Comparison of ENCODE assay signal across 31 cellular contexts in the genomic region with DNA sequence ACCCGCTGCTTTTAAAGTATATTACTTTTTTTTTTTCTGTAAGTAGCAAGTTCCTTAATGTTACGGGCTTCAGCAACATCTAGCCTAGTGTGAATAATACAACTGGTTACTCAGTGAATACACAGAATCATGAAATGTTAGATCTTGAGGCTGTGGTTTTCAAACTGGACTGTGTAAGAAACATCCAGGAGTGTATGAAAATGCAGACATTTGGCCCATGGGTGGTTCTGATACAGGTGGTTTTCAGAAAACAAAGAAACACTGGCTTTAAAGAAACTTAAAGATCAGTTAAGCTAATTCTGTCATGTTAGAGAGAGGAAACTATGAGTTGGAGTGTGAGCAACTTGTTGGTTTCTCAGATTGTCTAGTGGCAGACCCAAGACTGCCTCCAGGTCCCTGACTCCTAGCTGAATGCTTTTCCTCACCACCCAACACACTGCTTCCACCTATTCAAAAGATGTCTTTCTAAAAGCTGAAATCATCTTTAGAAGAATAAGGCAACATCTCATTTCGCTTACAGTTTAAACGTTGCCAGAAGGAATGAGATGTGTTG.
"Had no signal": no experiment of that assay in that cellular context is flagged by ENCODE, and none has a peak within 500 bp of the region (broad histone marks: within the 10 kb centered on the region; RNA-seq: fewer than 3 reads in every experiment).

No MANE protein-coding gene starts in this region.

- H3K4me1 Mint-ChIP-seq: activated CD4-positive, alpha-beta memory T cell treated with anti-CD3 and anti-CD28 coated beads, Interleukin-2, amount 10 ng/mL, durations not matched to agents 7 days and 5 days; activated CD4-positive, alpha-beta T cell treated with anti-CD3 and anti-CD28 coated beads, Interleukin-2, amount 10 ng/mL, durations not matched to agents 7 days and 5 days; activated CD8-positive, alpha-beta memory T cell treated with anti-CD3 and anti-CD28 coated beads, Interleukin-2, amount 10 ng/mL, durations not matched to agents 7 days and 5 days; activated naive CD4-positive, alpha-beta T cell treated with anti-CD3 and anti-CD28 coated beads, Interleukin-2, amount 50 U/mL, for 24 hours; activated naive CD8-positive, alpha-beta T cell treated with anti-CD3 and anti-CD28 coated beads, Interleukin-2, amount 10 ng/mL, durations not matched to agents 7 days and 5 days; activated T-helper 17 cell treated with anti-CD3 and anti-CD28 coated beads, Interleukin-2, amount 50 U/mL, for 72 hours; central memory CD8-positive, alpha-beta T cell; T-helper 17 cell had no signal

- H3K9me3 Mint-ChIP-seq: activated CD4-positive, alpha-beta memory T cell treated with anti-CD3 and anti-CD28 coated beads, Interleukin-2, amount 10 ng/mL, durations not matched to agents 7 days and 5 days; activated CD4-positive, alpha-beta T cell treated with anti-CD3 and anti-CD28 coated beads, Interleukin-2, amount 10 ng/mL, durations not matched to agents 7 days and 5 days; activated naive CD4-positive, alpha-beta T cell treated with anti-CD3 and anti-CD28 coated beads for 36 hours; activated naive CD4-positive, alpha-beta T cell treated with anti-CD3 and anti-CD28 coated beads, Interleukin-2, amount 50 U/mL, for 24 hours; activated naive CD8-positive, alpha-beta T cell treated with anti-CD3 and anti-CD28 coated beads, Interleukin-2, amount 10 ng/mL, durations not matched to agents 7 days and 5 days; activated T-helper 17 cell treated with anti-CD3 and anti-CD28 coated beads, Interleukin-2, amount 50 U/mL, for 72 hours; central memory CD8-positive, alpha-beta T cell; dendritic cell treated with granulocyte-macrophage colony-stimulating factor and Interleukin-4, amounts not matched to agents 40 ng/mL and 50 ng/mL, for 4 days; endodermal cell; WTC11 had no signal

- H3K27me3 ChIP-seq: dorsolateral prefrontal cortex, gastrocnemius medialis, heart left ventricle had no signal

- DNase-seq: activated CD4-positive, alpha-beta memory T cell treated with anti-CD3 and anti-CD28 coated beads, Interleukin-2, amount 10 ng/mL, durations not matched to agents 7 days and 5 days; activated CD4-positive, alpha-beta T cell treated with anti-CD3 and anti-CD28 coated beads for 1 hour; activated CD4-positive, alpha-beta T cell treated with anti-CD3 and anti-CD28 coated beads for 4 hours; activated CD4-positive, alpha-beta T cell treated with anti-CD3 and anti-CD28 coated beads, Interleukin-2, amount 10 ng/mL, durations not matched to agents 7 days and 5 days; activated CD4-positive, alpha-beta T cell treated with anti-CD3 and anti-CD28 coated beads, Interleukin-2, amount 50 U/mL, for 4 hours; activated CD8-positive, alpha-beta memory T cell treated with anti-CD3 and anti-CD28 coated beads, Interleukin-2, amount 10 ng/mL, durations not matched to agents 7 days and 5 days; activated CD8-positive, alpha-beta memory T cell treated with anti-CD3 and anti-CD28 coated beads, Interleukin-2, amount 50 U/mL, for 4 hours; activated effector memory CD4-positive, alpha-beta T cell treated with anti-CD3 and anti-CD28 coated beads, Interleukin-2, amount 50 U/mL, for 16 hours; activated naive CD4-positive, alpha-beta T cell treated with anti-CD3 and anti-CD28 coated beads for 36 hours; activated naive CD8-positive, alpha-beta T cell treated with anti-CD3 and anti-CD28 coated beads, Interleukin-2, amount 10 ng/mL, durations not matched to agents 7 days and 5 days; activated T-cell treated with anti-CD3 and anti-CD28 coated beads, Interleukin-2, amount 50 U/mL, for 1 hour; amniotic stem cell; anterior cingulate cortex; brain microvascular endothelial cell; dorsolateral prefrontal cortex; effector memory CD4-positive, alpha-beta T cell; endodermal cell; foreskin keratinocyte; gastrocnemius medialis; glutamatergic neuron; heart left ventricle; T-helper 1 cell; T-helper 17 cell had no signal

- H3K4me3 Mint-ChIP-seq: activated CD4-positive, alpha-beta memory T cell treated with anti-CD3 and anti-CD28 coated beads, Interleukin-2, amount 10 ng/mL, durations not matched to agents 7 days and 5 days; activated CD4-positive, alpha-beta T cell treated with anti-CD3 and anti-CD28 coated beads, Interleukin-2, amount 10 ng/mL, durations not matched to agents 7 days and 5 days; activated CD8-positive, alpha-beta memory T cell treated with anti-CD3 and anti-CD28 coated beads, Interleukin-2, amount 10 ng/mL, durations not matched to agents 7 days and 5 days; activated naive CD4-positive, alpha-beta T cell treated with anti-CD3 and anti-CD28 coated beads for 36 hours; activated naive CD4-positive, alpha-beta T cell treated with anti-CD3 and anti-CD28 coated beads, Interleukin-2, amount 50 U/mL, for 24 hours; activated naive CD8-positive, alpha-beta T cell treated with anti-CD3 and anti-CD28 coated beads, Interleukin-2, amount 10 ng/mL, durations not matched to agents 7 days and 5 days; activated T-helper 17 cell treated with anti-CD3 and anti-CD28 coated beads, Interleukin-2, amount 50 U/mL, for 72 hours; central memory CD8-positive, alpha-beta T cell; dendritic cell treated with granulocyte-macrophage colony-stimulating factor and Interleukin-4, amounts not matched to agents 40 ng/mL and 50 ng/mL, for 4 days; endodermal cell; T-helper 17 cell; WTC11 had no signal

- H3K27ac Mint-ChIP-seq: activated CD4-positive, alpha-beta memory T cell treated with anti-CD3 and anti-CD28 coated beads, Interleukin-2, amount 10 ng/mL, durations not matched to agents 7 days and 5 days; activated CD4-positive, alpha-beta T cell treated with anti-CD3 and anti-CD28 coated beads, Interleukin-2, amount 10 ng/mL, durations not matched to agents 7 days and 5 days; activated CD8-positive, alpha-beta memory T cell treated with anti-CD3 and anti-CD28 coated beads, Interleukin-2, amount 10 ng/mL, durations not matched to agents 7 days and 5 days; activated naive CD4-positive, alpha-beta T cell treated with anti-CD3 and anti-CD28 coated beads for 36 hours; activated naive CD4-positive, alpha-beta T cell treated with anti-CD3 and anti-CD28 coated beads, Interleukin-2, amount 50 U/mL, for 24 hours; activated naive CD8-positive, alpha-beta T cell treated with anti-CD3 and anti-CD28 coated beads, Interleukin-2, amount 10 ng/mL, durations not matched to agents 7 days and 5 days; activated T-helper 17 cell treated with anti-CD3 and anti-CD28 coated beads, Interleukin-2, amount 50 U/mL, for 72 hours; dendritic cell treated with granulocyte-macrophage colony-stimulating factor and Interleukin-4, amounts not matched to agents 40 ng/mL and 50 ng/mL, for 4 days; endodermal cell; T-helper 17 cell; WTC11 had no signal

- H3K9me3 ChIP-seq: gastrocnemius medialis, heart left ventricle had no signal

- H3K36me3 Mint-ChIP-seq: activated CD8-positive, alpha-beta memory T cell treated with anti-CD3 and anti-CD28 coated beads, Interleukin-2, amount 10 ng/mL, durations not matched to agents 7 days and 5 days; activated naive CD4-positive, alpha-beta T cell treated with anti-CD3 and anti-CD28 coated beads, Interleukin-2, amount 50 U/mL, for 24 hours; activated naive CD8-positive, alpha-beta T cell treated with anti-CD3 and anti-CD28 coated beads, Interleukin-2, amount 10 ng/mL, durations not matched to agents 7 days and 5 days; WTC11 had no signal

- H3K36me3 ChIP-seq: brain microvascular endothelial cell, gastrocnemius medialis, heart left ventricle had no signal

- H3K27ac ChIP-seq: brain microvascular endothelial cell, coronary artery, dorsolateral prefrontal cortex, foreskin keratinocyte, gastrocnemius medialis, heart left ventricle, VCaP had no signal

- ATAC-seq: activated CD8-positive, alpha-beta memory T cell treated with anti-CD3 and anti-CD28 coated beads, Interleukin-2, amount 10 ng/mL, durations not matched to agents 7 days and 5 days; activated T-helper 17 cell treated with anti-CD3 and anti-CD28 coated beads, Interleukin-2, amount 50 U/mL, for 72 hours; esophagus mucosa; foreskin keratinocyte; gastrocnemius medialis; heart left ventricle; T-helper 17 cell; WTC11 had no signal

- H3K4me1 ChIP-seq: foreskin keratinocyte, gastrocnemius medialis, heart left ventricle had no signal

- H3K4me3 ChIP-seq: coronary artery, dorsolateral prefrontal cortex, gastrocnemius medialis, heart left ventricle had no signal
